18 cellular contexts compared by ENCODE assay signal in the genomic region with DNA sequence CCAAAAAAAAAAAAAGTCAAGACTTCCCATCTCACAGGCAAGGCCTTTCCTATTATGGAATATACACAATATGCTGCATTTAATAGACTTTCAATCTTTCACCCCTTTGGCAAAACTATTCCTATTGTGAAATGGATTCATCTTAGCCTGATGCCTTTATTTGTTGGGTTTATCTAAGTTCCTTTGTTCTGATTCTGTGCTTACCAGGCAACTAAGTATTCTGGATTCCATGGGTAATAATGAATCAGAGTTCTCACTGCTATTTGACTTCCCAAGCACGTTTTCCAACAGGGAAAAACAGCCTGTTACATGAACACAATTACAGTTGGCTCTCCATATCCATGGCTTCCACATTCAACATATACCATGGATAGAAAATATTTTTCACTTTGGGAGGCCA.
"Had no signal": no experiment of that assay in that cellular context is flagged by ENCODE, and none has a peak within 500 bp of the region (broad histone marks: within the 10 kb centered on the region; RNA-seq: fewer than 3 reads in every experiment).

No MANE protein-coding gene starts in this region.

- H3K27ac ChIP-seq: ascending aorta, brain microvascular endothelial cell, foreskin keratinocyte, ovary, tibial artery had no signal

- DNase-seq: activated CD4-positive, alpha-beta T cell treated with anti-CD3 and anti-CD28 coated beads for 1 hour; activated CD4-positive, alpha-beta T cell treated with anti-CD3 and anti-CD28 coated beads, Interleukin-2, amount 50 U/mL, for 1 hour; activated gamma-delta T cell treated with Interleukin-2 at 50 U/mL for 16 hours; activated T-cell treated with anti-CD3 and anti-CD28 coated beads, Interleukin-2, amount 50 U/mL, for 1 hour; brain microvascular endothelial cell; central memory CD4-positive, alpha-beta T cell; effector memory CD8-positive, alpha-beta T cell; glutamatergic neuron; hypothalamus; ovary; right cardiac atrium; stimulated activated CD4-positive, alpha-beta T cell treated with anti-CD3 and anti-CD28 coated beads, Interleukin-12 subunit alpha, Interleukin-12 subunit beta, amount 100 ng/mL, for 4 hours; stimulated activated CD4-positive, alpha-beta T cell treated with anti-CD3 and anti-CD28 coated beads, Interleukin-4, amount 100 ng/mL, for 4 hours; stimulated activated naive CD8-positive, alpha-beta T cell treated with anti-CD3 and anti-CD28 coated beads, Interleukin-15, Interleukin-2, amounts not matched to agents 100 U/mL and 50 U/mL, for 24 hours; T-helper 1 cell; tibial artery had no signal

- H3K4me3 ChIP-seq: ascending aorta, ovary, tibial artery had no signal
